In the genomic region with DNA sequence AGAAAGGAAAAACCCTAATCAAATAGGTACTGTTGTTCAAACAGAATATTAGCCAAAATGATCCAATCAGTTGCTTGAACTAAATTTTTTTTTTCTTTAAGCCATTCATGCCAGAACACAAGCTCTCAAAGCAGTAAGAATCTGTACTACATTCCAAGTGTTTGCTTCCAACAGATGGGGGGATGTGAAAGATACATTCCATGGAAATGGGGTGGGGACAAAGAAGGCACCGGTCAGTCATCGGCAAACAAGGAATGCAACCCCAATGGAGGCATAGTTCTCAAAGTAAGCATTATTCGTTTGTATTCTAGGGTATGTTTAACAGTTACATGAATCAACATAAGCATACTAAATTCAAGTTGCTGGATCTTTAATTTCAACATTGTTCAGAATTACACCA, we compare ENCODE assay signal across 31 cellular contexts. TPM values are rescaled to one million over a fixed set of nuclear protein-coding genes. Genes with fewer than 3 reads are reported as not detected.
"Had no signal": no experiment of that assay in that cellular context is flagged by ENCODE, and none has a peak within 500 bp of the region (broad histone marks: within the 10 kb centered on the region; RNA-seq: fewer than 3 reads in every experiment).

No MANE protein-coding gene starts in this region.

- H3K9me3 ChIP-seq: esophagus squamous epithelium had no signal

- H3K9me3 Mint-ChIP-seq: activated CD8-positive, alpha-beta T cell treated with anti-CD3 and anti-CD28 coated beads for 36 hours; activated T-cell treated with anti-CD3 and anti-CD28 coated beads, Interleukin-2, amount 50 U/mL, for 4 hours; central memory CD8-positive, alpha-beta T cell; effector memory CD8-positive, alpha-beta T cell had no signal

- H3K4me1 Mint-ChIP-seq: activated B cell treated with CpG ODN at 0.5 μM for 24 hours; activated T-helper 17 cell treated with anti-CD3 and anti-CD28 coated beads, Interleukin-2, amount 50 U/mL, for 72 hours; T-cell had no signal

- H3K36me3 ChIP-seq: brain microvascular endothelial cell, WERI-Rb-1 had no signal

- H3K4me1 ChIP-seq: esophagus squamous epithelium, gastroesophageal sphincter had no signal

- H3K27me3 ChIP-seq: brain microvascular endothelial cell, esophagus squamous epithelium, gastroesophageal sphincter had no signal

- H3K27me3 Mint-ChIP-seq: activated B cell treated with CpG ODN at 0.5 μM for 24 hours; activated CD8-positive, alpha-beta T cell treated with anti-CD3 and anti-CD28 coated beads for 36 hours; activated naive CD8-positive, alpha-beta T cell; activated T-helper 17 cell treated with anti-CD3 and anti-CD28 coated beads, Interleukin-2, amount 50 U/mL, for 72 hours; central memory CD8-positive, alpha-beta T cell; effector memory CD8-positive, alpha-beta T cell; T-cell; T-helper 17 cell had no signal

- H3K4me3 ChIP-seq: esophagus squamous epithelium, gastroesophageal sphincter had no signal

- H3K27ac ChIP-seq: brain microvascular endothelial cell, esophagus squamous epithelium, gastroesophageal sphincter, WERI-Rb-1 had no signal

- H3K4me3 Mint-ChIP-seq: activated B cell treated with CpG ODN at 0.5 μM for 24 hours; activated CD8-positive, alpha-beta T cell treated with anti-CD3 and anti-CD28 coated beads for 36 hours; activated naive CD8-positive, alpha-beta T cell; activated T-cell treated with anti-CD3 and anti-CD28 coated beads, Interleukin-2, amount 50 U/mL, for 4 hours; activated T-helper 17 cell treated with anti-CD3 and anti-CD28 coated beads, Interleukin-2, amount 50 U/mL, for 72 hours; central memory CD8-positive, alpha-beta T cell; effector memory CD8-positive, alpha-beta T cell; T-cell; T-helper 17 cell; T-helper 2 cell treated with Interferon-gamma antibody and Interleukin-4, amounts not matched to agents 5 μg/mL and 100 μg/mL, for 36 hours had no signal

- H3K27ac Mint-ChIP-seq: activated B cell treated with CpG ODN at 0.5 μM for 24 hours; activated CD8-positive, alpha-beta T cell treated with anti-CD3 and anti-CD28 coated beads for 36 hours; activated naive CD8-positive, alpha-beta T cell; activated T-helper 17 cell treated with anti-CD3 and anti-CD28 coated beads, Interleukin-2, amount 50 U/mL, for 72 hours; effector memory CD8-positive, alpha-beta T cell; T-cell; T-helper 17 cell; T-helper 2 cell treated with Interferon-gamma antibody and Interleukin-4, amounts not matched to agents 5 μg/mL and 100 μg/mL, for 36 hours had no signal

- DNase-seq: activated B cell treated with CpG ODN at 0.5 μM for 24 hours; activated CD4-positive, alpha-beta T cell treated with anti-CD3 and anti-CD28 coated beads for 48 hours; activated CD4-positive, alpha-beta T cell treated with anti-CD3 and anti-CD28 coated beads, Interleukin-2, amount 50 U/mL, for 1 hour; activated CD4-positive, alpha-beta T cell treated with anti-CD3 and anti-CD28 coated beads, Interleukin-2, amount 50 U/mL, for 48 hours; activated CD8-positive, alpha-beta memory T cell treated with anti-CD3 and anti-CD28 coated beads for 24 hours; activated CD8-positive, alpha-beta T cell treated with anti-CD3 and anti-CD28 coated beads for 36 hours; activated effector memory CD4-positive, alpha-beta T cell treated with Interleukin-2 at 50 U/mL for 16 hours; activated gamma-delta T cell treated with Interleukin-2 at 50 U/mL for 16 hours; activated naive CD4-positive, alpha-beta T cell treated with anti-CD3 and anti-CD28 coated beads, Interleukin-2, amount 50 U/mL, for 16 hours; activated naive CD4-positive, alpha-beta T cell treated with Interleukin-2 at 50 U/mL for 16 hours; activated T-cell treated with anti-CD3 and anti-CD28 coated beads, Interleukin-2, amount 50 U/mL, for 4 hours; amniotic stem cell; anterior cingulate cortex; brain microvascular endothelial cell; cortex of kidney; dermis blood vessel endothelial cell; effector CD4-positive, alpha-beta T cell; effector memory CD8-positive, alpha-beta T cell; erythroblast; esophagus squamous epithelium; foreskin melanocyte; T-cell; T-helper 17 cell; T1000; WERI-Rb-1 had no signal

RNA-seq across cellular contexts. Expression of a gene that starts 32.5 kb away (rescaled TPM):
- total RNA-seq: glomerular endothelial cell had no signal
